ENCODE assay signal across 22 cellular contexts in genomic region chr16:23283571-23283970, GRCh38. TPM values are rescaled to one million over a fixed set of nuclear protein-coding genes. Genes with fewer than 3 reads are reported as not detected.
A peak's percentile ranks its signal among the peaks of the same experiment; 100 is the strongest.
DNase-seq lines count a peak whose midpoint lies in the region; ATAC-seq and TF ChIP-seq lines count a peak whose summit lies in the region.
"Had no signal": no experiment of that assay in that cellular context is flagged by ENCODE, and none has a peak within 500 bp of the region (broad histone marks: within the 10 kb centered on the region; RNA-seq: fewer than 3 reads in every experiment).

No MANE protein-coding gene starts in this region.

- no peak overlapping the region for H2BK12ac ChIP-seq in H9 (ENCODE audit: insufficient read length, low read depth, low read length)

- no peak overlapping the region for H4K8ac ChIP-seq in H9 (replicated peaks; ENCODE audit: insufficient read length, low read depth, low read length)

- TF ChIP-seq CTCF in H9 (conservative IDR thresholded peaks at IDR 0.05) (no peak), breast epithelium (IDR thresholded peaks at IDR 0.05) (no peak), foreskin fibroblast (IDR thresholded peaks at IDR 0.05; ENCODE audit: low read depth, low read length) (no peak)

- H3K4me1 Mint-ChIP-seq in H9, result peaks cover 21 to 22% of the 10 kb centered on the region in 2 experiments
- H3K4me1 Mint-ChIP-seq: CD8-positive, alpha-beta memory T cell had no signal

- no peaks in the 10 kb centered on the region for H3K23me2 ChIP-seq in H9 (ENCODE audit: insufficient read length, low read depth, low read length, poor library complexity, severe bottlenecking)

- DNase-seq in H9, result no peak
- DNase-seq in NCI-H2171 (lab: John Stamatoyannopoulos, UW), result peak; percentile 17
- no peak for DNase-seq in breast epithelium (ENCODE audit: low spot score in 2 of 2)
- DNase-seq in foreskin fibroblast, result peak; percentile 17 to 43
- no peak for DNase-seq in H7
- DNase-seq in activated CD4-positive, alpha-beta T cell treated with anti-CD3 and anti-CD28 coated beads for 4 hours, result no peak
- DNase-seq: C1 segment of cervical spinal cord; CD8-positive, alpha-beta memory T cell; DMS53; EL; NCI-H1436 treated with DMSO at 0.1 percent for 48 hours; NCI-H2029 treated with DMSO at 0.1 percent for 48 hours; NCI-H446; NCI-H774; SJCRH30 had no signal

- no peak overlapping the region for H2BK5ac ChIP-seq in H9 (ENCODE audit: insufficient read length, low read length)

- no peaks in the 10 kb centered on the region; a peak in 1 of 5 replicates for H3K9me3 Mint-ChIP-seq in H9
- H3K9me3 Mint-ChIP-seq: CD8-positive, alpha-beta memory T cell; GM23338 had no signal

- TF ChIP-seq POLR2A in breast epithelium (IDR thresholded peaks at IDR 0.05), result no peak

- WGBS in H9 (ENCODE audit: extremely low coverage, insufficient read length, low lambda C conversion rate), result no CpG with 5 or more reads among the region's 2 CpGs

- H2BK20ac ChIP-seq in H9 (ENCODE audit: low read depth, low read length, poor library complexity, severe bottlenecking), result no peak overlapping the region

- H3K27me3 ChIP-seq in H9 (ENCODE audit: insufficient read depth, low read length), result no peaks in the 10 kb centered on the region
- H3K27me3 ChIP-seq in breast epithelium, result no peaks in the 10 kb centered on the region
- no peaks in the 10 kb centered on the region for H3K27me3 ChIP-seq in H7 (ENCODE audit: control insufficient read depth, insufficient read depth, low read length)
- H3K27me3 ChIP-seq: SJCRH30 had no signal

- peaks cover 2% of the 10 kb centered on the region; the same call in 1 of the 2 replicates for H3K27me3 Mint-ChIP-seq in H9 (ENCODE audit: low read depth)

- H3K4ac ChIP-seq in H9 (ENCODE audit: low read depth, low read length), result no peak overlapping the region

- H3K23ac ChIP-seq in H9 (ENCODE audit: insufficient read length, low read depth, low read length), result no peak overlapping the region

- H3T11ph ChIP-seq in H9 (ENCODE audit: low read length), result no peak overlapping the region

- no peak overlapping the region for H2AFZ ChIP-seq in H9 (ENCODE audit: low read length)
- H2AFZ ChIP-seq: GM23338 had no signal

- H2BK15ac ChIP-seq in H9 (ENCODE audit: low read depth, low read length), result no peak overlapping the region

- H2AK5ac ChIP-seq in H9 (ENCODE audit: insufficient read length, low read length), result no peak overlapping the region

- H3K4me1 ChIP-seq in H9 (ENCODE audit: insufficient read depth, low read length) (no peaks in the 10 kb centered on the region), breast epithelium (peaks cover 0 to 3% of the 10 kb centered on the region in 2 donors)

- H4K5ac ChIP-seq in H9 (ENCODE audit: insufficient read length, low read depth, low read length), result no peak overlapping the region

- H3K36me3 ChIP-seq in breast epithelium (no peaks in the 10 kb centered on the region), H7 (replicated peaks; ENCODE audit: control insufficient read depth, insufficient read depth, low read length) (no peaks in the 10 kb centered on the region)
- H3K36me3 ChIP-seq: SJCRH30 had no signal

- H3K14ac ChIP-seq in H9 (ENCODE audit: insufficient read depth, low read length), result no peak overlapping the region

- no peak overlapping the region for H3K9ac ChIP-seq in H9 (ENCODE audit: extremely low read depth, insufficient read length, low read length)
- H3K9ac ChIP-seq: KMS-11 had no signal

- H3K4me3 ChIP-seq in breast epithelium (no peak overlapping the region), foreskin fibroblast (ENCODE audit: low read depth in 1 of 2, low read length in 2 of 2) (no peak overlapping the region), H7 (ENCODE audit: insufficient read depth, low read depth, low read length) (no peak overlapping the region)
- H3K4me3 ChIP-seq: GM12878, GM23338, SJCRH30 had no signal

- H3K9me3 ChIP-seq in H9 (ENCODE audit: control insufficient read depth, low read depth, low read length) (no peaks in the 10 kb centered on the region), breast epithelium (no peaks in the 10 kb centered on the region)
- H3K9me3 ChIP-seq: SJCRH30 had no signal

- H4K91ac ChIP-seq in H9 (ENCODE audit: insufficient read length, low read depth, low read length), result no peak overlapping the region

- no peak overlapping the region for H3K27ac Mint-ChIP-seq in H9
- H3K27ac Mint-ChIP-seq: CD8-positive, alpha-beta memory T cell; GM23338 had no signal

- intact Hi-C loops in breast epithelium (cut with DNase I; ENCODE audit: low total_unique reads), result no loop called here

- no peak for ATAC-seq in GM21717 (IDR thresholded peaks at IDR 0.05; ENCODE audit: unreplicated experiment)
- ATAC-seq: GM23338 had no signal

- H3K56ac ChIP-seq in H9 (ENCODE audit: insufficient read length, low read depth, low read length), result no peak overlapping the region

- no peaks in the 10 kb centered on the region for H3K79me1 ChIP-seq in H9 (ENCODE audit: insufficient read depth, low read depth, low read length, poor library complexity, severe bottlenecking)

- H4K20me1 ChIP-seq in H9 (ENCODE audit: control insufficient read depth, insufficient read depth, insufficient read length), result no peaks in the 10 kb centered on the region

- H3K4me2 ChIP-seq in H9 (ENCODE audit: insufficient read depth, insufficient read length, low read length), result no peak overlapping the region
- H3K4me2 ChIP-seq: GM23338, KMS-11 had no signal

- H3K79me2 ChIP-seq in H9 (ENCODE audit: insufficient read depth, low read length), result no peaks in the 10 kb centered on the region

- no peak overlapping the region for H3K4me3 Mint-ChIP-seq in H9
- H3K4me3 Mint-ChIP-seq: CD8-positive, alpha-beta memory T cell; GM23338 had no signal

- no peak overlapping the region for H2BK120ac ChIP-seq in H9 (ENCODE audit: low read depth, low read length, poor library complexity, severe bottlenecking)

- H3K27ac ChIP-seq in H9 (ENCODE audit: insufficient read length, low read depth, low read length) (no peak overlapping the region), breast epithelium (peak overlapping the region; percentile 38 to 48)
- H3K27ac ChIP-seq: HL-60, KMS-11, SJCRH30 had no signal

- no peaks in the 10 kb centered on the region for H3K36me3 Mint-ChIP-seq in H9 (ENCODE audit: insufficient read depth in 1 of 3, low read depth in 3 of 3)
- H3K36me3 Mint-ChIP-seq: CD8-positive, alpha-beta memory T cell had no signal

- peak overlapping the region; percentile 35 for H3K18ac ChIP-seq in H9 (ENCODE audit: insufficient read length, low read depth, low read length)

RNA-seq across cellular contexts. Expression of gene SCNN1B, which starts 18.5 kb away (rescaled TPM):
- total RNA-seq in H9 (2021), result 0.11 and 0.35 TPM in 2 replicates
- total RNA-seq in breast epithelium, result 10 to 100 TPM in 2 of 3 donors, 1 to 10 TPM in 1; 3.0 to 18.0 (median 18.0) TPM
- total RNA-seq in H7 (2014; rRNA removed; shearing (Covaris generic)), result 1.5 and 1.6 TPM in 2 replicates
- total RNA-seq: CD8-positive, alpha-beta memory T cell; HT1080; SJCRH30; T-helper 1 cell treated with Interleukin-12 subunit alpha and Interleukin-12 subunit beta and Interleukin-4 antibody, amounts not matched to agents 30 ng/mL and 1 ng/mL, for 36 hours had no signal

Comparison
In these comparisons a context has a peak if more than half of its experiments do, and no peak if none do; other contexts are left out.
1. DNase-seq: peak in NCI-H2171 (single experiment) and foreskin fibroblast (2 of 2); none in H9 (single experiment), breast epithelium (0 of 2), H7 (single experiment) and activated CD4-positive, alpha-beta T cell treated with anti-CD3 and anti-CD28 coated beads for 4 hours (0 of 2).